Comparison of ENCODE assay signal across 1 cellular context in the genomic region with DNA sequence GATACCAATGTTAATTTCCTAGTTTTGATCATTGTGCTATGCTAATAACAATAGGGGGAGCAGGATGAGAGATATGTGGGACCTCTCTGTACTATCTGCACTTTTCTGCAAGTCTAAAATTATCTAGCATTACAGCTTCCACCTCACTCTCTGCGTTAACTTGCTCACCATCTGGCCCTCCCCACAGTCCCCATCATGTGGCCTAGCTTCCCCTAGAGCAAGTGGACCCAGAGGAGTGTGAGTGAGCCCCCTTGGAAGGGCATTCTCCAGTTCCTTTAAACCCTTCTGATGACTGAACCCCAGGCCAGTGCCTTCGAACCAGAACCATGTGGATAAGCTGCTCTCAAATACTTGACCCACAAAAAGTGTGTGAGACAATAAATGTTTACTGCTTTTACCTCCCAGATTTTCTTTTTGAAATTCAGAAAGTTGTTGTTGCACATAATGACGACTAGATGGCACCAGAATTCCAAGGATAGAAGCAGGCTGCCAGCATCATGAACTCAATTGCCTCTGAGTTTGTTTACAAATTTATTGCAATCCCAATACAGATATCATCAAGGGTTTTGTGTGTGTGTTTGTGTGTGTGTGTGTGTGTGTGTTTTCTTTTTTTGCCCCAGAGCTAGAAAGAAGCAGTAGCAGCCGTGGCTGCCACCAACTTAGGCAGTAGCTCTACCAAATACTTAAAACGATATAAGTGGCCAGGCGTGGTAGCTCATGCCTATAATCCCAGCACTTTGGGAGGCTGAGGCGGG.
TF ChIP-seq lines count a peak whose summit lies in the region.

No MANE protein-coding gene starts in this region.

TF ChIP-seq in SK-N-SH treated with all-trans-retinoic acid at 6 μM for 48 hours, 23 proteins besides CTCF, POLR2A, EP300 and RAD21 (continued from another document):
- no peak for TF ChIP-seq OSR1 (CRISPR knock-in tag; IDR thresholded peaks at IDR 0.05)
